ENCODE assay signal across 21 cellular contexts in genomic region chr18:72458256-72458655, GRCh38.
"Had no signal": no experiment of that assay in that cellular context is flagged by ENCODE, and none has a peak within 500 bp of the region (broad histone marks: within the 10 kb centered on the region; RNA-seq: fewer than 3 reads in every experiment).

No MANE protein-coding gene starts in this region.

- H3K4me3 ChIP-seq: cardiac muscle cell, dorsolateral prefrontal cortex, gastroesophageal sphincter, lower lobe of right lung, right atrium auricular region, suprapubic skin had no signal

- H3K4me3 Mint-ChIP-seq: activated naive CD4-positive, alpha-beta T cell treated with anti-CD3 and anti-CD28 coated beads, Interleukin-2, amount 10 ng/mL, durations not matched to agents 7 days and 5 days; immature natural killer cell; nephron progenitor cell; T-helper 17 cell had no signal

- H3K9me3 ChIP-seq: gastroesophageal sphincter, lower lobe of right lung, right atrium auricular region, suprapubic skin had no signal

- H3K36me3 Mint-ChIP-seq: activated naive CD4-positive, alpha-beta T cell treated with anti-CD3 and anti-CD28 coated beads, Interleukin-2, amount 10 ng/mL, durations not matched to agents 7 days and 5 days; immature natural killer cell had no signal

- DNase-seq: activated CD4-positive, alpha-beta T cell treated with anti-CD3 and anti-CD28 coated beads, Interleukin-2, amount 50 U/mL, for 1 hour; activated CD4-positive, CD25-positive, alpha-beta regulatory T cell treated with anti-CD3 and anti-CD28 coated beads, Interleukin-2, amount 50 U/mL, for 72 hours; activated CD8-positive, alpha-beta memory T cell treated with anti-CD3 and anti-CD28 coated beads, Interleukin-2, amount 50 U/mL, for 4 hours; activated effector memory CD4-positive, alpha-beta T cell treated with Interleukin-2 at 50 U/mL for 16 hours; activated naive CD4-positive, alpha-beta T cell treated with anti-CD3 and anti-CD28 coated beads, Interleukin-2, amount 10 ng/mL, durations not matched to agents 7 days and 5 days; activated T-cell treated with anti-CD3 and anti-CD28 coated beads, Interleukin-2, amount 50 U/mL, for 48 hours; dorsolateral prefrontal cortex; immature natural killer cell; lower lobe of right lung; nephron progenitor cell; occipital lobe; stimulated activated CD4-positive, alpha-beta T cell treated with anti-CD3 and anti-CD28 coated beads, Interleukin-2, amount 100 ng/mL, for 24 hours; stimulated activated naive CD4-positive, alpha-beta T cell treated with Interleukin-2 at 50 U/mL for 16 hours; T-helper 17 cell; trophoblast cell had no signal

- H3K4me1 ChIP-seq: gastroesophageal sphincter, lower lobe of right lung, right atrium auricular region, suprapubic skin had no signal

- H3K4me1 Mint-ChIP-seq: activated naive CD4-positive, alpha-beta T cell treated with anti-CD3 and anti-CD28 coated beads, Interleukin-2, amount 10 ng/mL, durations not matched to agents 7 days and 5 days; immature natural killer cell; nephron progenitor cell; T-helper 17 cell had no signal

- H3K27ac ChIP-seq: cardiac muscle cell, dorsolateral prefrontal cortex, epithelial cell of prostate, gastroesophageal sphincter, lower lobe of right lung, right atrium auricular region, suprapubic skin, VCaP had no signal

- H3K27me3 Mint-ChIP-seq: activated naive CD4-positive, alpha-beta T cell treated with anti-CD3 and anti-CD28 coated beads, Interleukin-2, amount 10 ng/mL, durations not matched to agents 7 days and 5 days; T-helper 17 cell had no signal

- ATAC-seq: gastroesophageal sphincter, lower lobe of right lung, T-helper 17 cell had no signal

- H3K36me3 ChIP-seq: cardiac muscle cell, gastroesophageal sphincter, lower lobe of right lung, right atrium auricular region, suprapubic skin had no signal

- H3K27me3 ChIP-seq: cardiac muscle cell, dorsolateral prefrontal cortex, gastroesophageal sphincter, right atrium auricular region, suprapubic skin had no signal

- H3K27ac Mint-ChIP-seq: activated naive CD4-positive, alpha-beta T cell treated with anti-CD3 and anti-CD28 coated beads, Interleukin-2, amount 10 ng/mL, durations not matched to agents 7 days and 5 days; immature natural killer cell; nephron progenitor cell; T-helper 17 cell had no signal
